Comparison of ENCODE assay signal across 8 cellular contexts in the genomic region with DNA sequence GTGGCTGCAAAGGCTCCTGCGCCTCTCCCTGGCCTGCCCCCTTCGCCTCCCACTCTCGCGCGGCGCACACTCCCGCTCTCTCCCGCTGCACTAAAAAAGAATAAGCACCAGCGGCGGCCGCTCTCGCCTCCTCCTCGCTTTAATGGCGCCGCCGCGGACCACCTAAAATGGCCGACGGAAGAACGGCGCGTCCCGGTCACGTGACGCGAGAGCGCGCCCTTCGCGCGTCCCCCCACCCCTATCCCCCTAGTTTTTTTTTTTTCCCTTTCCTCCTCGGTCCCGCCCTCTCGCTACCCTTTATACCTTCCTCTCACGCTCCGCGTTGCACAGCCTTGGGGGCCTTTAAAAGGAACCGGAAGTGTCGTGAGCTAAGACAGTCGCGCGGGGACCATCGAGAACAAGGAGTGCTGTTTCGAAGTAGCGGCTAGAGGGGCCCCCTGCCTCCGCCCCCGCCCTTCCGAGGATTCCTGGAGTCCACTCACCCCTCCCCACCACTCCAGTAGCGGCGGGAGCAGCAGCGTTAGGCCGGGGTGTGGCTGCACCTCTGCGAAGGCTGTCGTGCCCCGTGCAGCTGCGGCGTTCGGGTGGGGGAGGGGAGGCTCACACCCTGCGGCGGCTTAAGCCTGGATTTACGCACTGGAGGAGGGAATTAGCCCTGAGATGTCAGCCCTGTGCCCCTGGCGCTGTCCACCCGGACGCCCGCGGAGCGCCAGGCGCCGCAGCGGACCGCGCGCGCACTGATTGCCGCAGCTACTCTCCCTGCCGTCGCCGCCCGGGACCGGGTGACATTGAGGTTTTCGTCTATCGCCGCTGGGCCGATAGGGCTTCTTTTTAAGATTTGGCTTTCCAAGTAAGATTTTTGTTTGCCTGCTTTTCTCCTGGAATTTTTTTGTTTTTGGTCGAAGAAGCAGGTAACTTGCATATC. TPM values are rescaled to one million over a fixed set of nuclear protein-coding genes. Genes with fewer than 3 reads are reported as not detected.
DNase-seq lines count a peak whose midpoint lies in the region; ATAC-seq and TF ChIP-seq lines count a peak whose summit lies in the region.

A gene with protein sequence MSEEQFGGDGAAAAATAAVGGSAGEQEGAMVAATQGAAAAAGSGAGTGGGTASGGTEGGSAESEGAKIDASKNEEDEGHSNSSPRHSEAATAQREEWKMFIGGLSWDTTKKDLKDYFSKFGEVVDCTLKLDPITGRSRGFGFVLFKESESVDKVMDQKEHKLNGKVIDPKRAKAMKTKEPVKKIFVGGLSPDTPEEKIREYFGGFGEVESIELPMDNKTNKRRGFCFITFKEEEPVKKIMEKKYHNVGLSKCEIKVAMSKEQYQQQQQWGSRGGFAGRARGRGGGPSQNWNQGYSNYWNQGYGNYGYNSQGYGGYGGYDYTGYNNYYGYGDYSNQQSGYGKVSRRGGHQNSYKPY (minus strand): TSS at position 176 of the 925 bp plus-strand sequence. CDS start 313 bp downstream, outside the sequence.

- no peaks in the 10 kb centered on the region for H3K27me3 Mint-ChIP-seq in activated naive CD8-positive, alpha-beta T cell

- peaks cover 22% of the 10 kb centered on the region for H3K36me3 Mint-ChIP-seq in activated naive CD8-positive, alpha-beta T cell

- 0 to 1% methylated on average over 52 to 73 of the region's 85 CpGs for WGBS in testis, 2 donors

- H3K9me3 Mint-ChIP-seq in activated naive CD8-positive, alpha-beta T cell (ENCODE audit: low read depth) = no peaks in the 10 kb centered on the region

- H3K4me3 ChIP-seq in testis = peak within 1 kb of the TSS; percentile 98 to 99

- H3K27me3 ChIP-seq in testis = no peaks in the 10 kb centered on the region

- TF ChIP-seq CTCF in GM10248 (IDR thresholded peaks at IDR 0.05; ENCODE audit: control extremely low read depth, extremely low read depth, low read depth, missing control alignments) = no peak
- TF ChIP-seq CTCF in omental fat pad (IDR thresholded peaks at IDR 0.05) = no peak
- no peak for TF ChIP-seq CTCF in testis (IDR thresholded peaks at IDR 0.05)

- H3K4me1 ChIP-seq in testis = peaks cover 20% of the 10 kb centered on the region

- H3K27ac Mint-ChIP-seq in activated naive CD8-positive, alpha-beta T cell = peak within 1 kb of the TSS; percentile 100

- H3K4me1 Mint-ChIP-seq in activated naive CD8-positive, alpha-beta T cell (ENCODE audit: low read depth) = peaks cover 38% of the 10 kb centered on the region

- DNase-seq in GM10248 (ENCODE audit: extremely low spot score) (peak; percentile 97), NCI-H1105 (lab: John Stamatoyannopoulos, UW) (peak; percentile 94), SKM-1 treated with dmso at 0.1 percent for 144 hours (lab: John Stamatoyannopoulos, UW; ENCODE audit: unreplicated experiment) (peak; percentile 99), glomerular visceral epithelial cell (ENCODE audit: extremely low spot score) (peak; percentile 100), omental fat pad (ENCODE audit: low spot score) (peak; percentile 89), testis (peak; percentile 99)

- CTCF ChIA-PET in GM10248 (lab: Yijun Ruan, JAX) = interaction anchor here (0.9 to 1.1 kb wide), 4 partner anchors 8 to 55 kb away, joined by 3 to 4 read pairs (median 3); no protein-coding TSS in a partner anchor

- ATAC-seq in HG02623 (IDR thresholded peaks at IDR 0.05; ENCODE audit: unreplicated experiment) = peak; percentile 94
- ATAC-seq in omental fat pad (ENCODE audit: low FRiP score) = peak; percentile 95

- H3K9me3 ChIP-seq in testis = no peaks in the 10 kb centered on the region

- peak within 1 kb of the TSS; percentile 99 for H3K4me3 Mint-ChIP-seq in activated naive CD8-positive, alpha-beta T cell

- peak; percentile 31 for TF ChIP-seq POLR2A in testis (IDR thresholded peaks at IDR 0.05)

- no peaks in the 10 kb centered on the region for H3K36me3 ChIP-seq in testis (ENCODE audit: low read depth, missing control alignments)

- intact Hi-C loops in testis (cut with DNase I; ENCODE audit: low total_unique reads) = loop anchor here (5.0 to 10.0 kb wide), 2 partner anchors 58 to 421 kb away; a partner anchor contains a TSS

- POLR2A ChIA-PET in GM10248 (lab: Yijun Ruan, JAX) = interaction anchor here (0.6 to 1.2 kb wide), 8 partner anchors 12 to 658 kb away, joined by 3 to 20 read pairs (median 4); no protein-coding TSS in a partner anchor

- H3K27ac ChIP-seq in testis = peak within 1 kb of the TSS; percentile 100

RNA-seq across cellular contexts. Expression of the gene that starts here (rescaled TPM):
- total RNA-seq in omental fat pad = 100 to 1,000 TPM in 1 of 4 donors, 10 to 100 TPM in 3; 69.2 to 108 (median 86.1) TPM
- total RNA-seq in testis = 100 to 1,000 TPM; 114 to 118 TPM
- 221 TPM for polyA plus RNA-seq in testis (ENCODE audit: insufficient read depth, low read depth, low replicate concordance)

Comparison
In these comparisons a context has a peak if more than half of its experiments do, and no peak if none do; other contexts are left out.
1. Peak in every context shown above with its lines: DNase-seq, ATAC-seq, H3K4me3 ChIP-seq and H3K27ac ChIP-seq.